In the genomic region with DNA sequence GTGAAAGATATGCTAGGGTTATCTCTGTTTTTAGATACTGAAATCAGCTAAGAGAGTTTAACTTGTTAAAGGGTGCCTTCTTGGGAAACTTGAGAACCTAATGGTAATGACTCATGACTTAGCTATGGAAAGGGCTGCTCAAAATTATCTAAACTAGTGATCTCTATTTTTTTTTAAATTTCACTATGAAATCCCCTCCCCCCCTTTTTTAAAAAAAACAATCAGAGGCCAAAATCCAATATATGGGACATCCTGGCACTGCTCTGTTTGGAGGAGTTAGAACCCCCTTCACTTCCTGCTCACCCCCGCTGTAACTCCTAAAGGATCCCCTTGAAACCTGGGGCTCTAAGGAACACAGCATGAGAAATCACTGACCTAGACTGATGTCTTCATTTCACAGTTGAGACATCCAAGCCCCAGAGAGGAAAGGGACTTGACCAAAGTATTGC, we compare ENCODE assay signal across 1 cellular context.
A peak's percentile ranks its signal among the peaks of the same experiment; 100 is the strongest.
TF ChIP-seq lines count a peak whose summit lies in the region.

No MANE protein-coding gene starts in this region.

TF ChIP-seq in K562, 482 proteins besides CTCF, POLR2A, EP300 and RAD21 (continued from another document):
- TF ChIP-seq, protein P1, sequence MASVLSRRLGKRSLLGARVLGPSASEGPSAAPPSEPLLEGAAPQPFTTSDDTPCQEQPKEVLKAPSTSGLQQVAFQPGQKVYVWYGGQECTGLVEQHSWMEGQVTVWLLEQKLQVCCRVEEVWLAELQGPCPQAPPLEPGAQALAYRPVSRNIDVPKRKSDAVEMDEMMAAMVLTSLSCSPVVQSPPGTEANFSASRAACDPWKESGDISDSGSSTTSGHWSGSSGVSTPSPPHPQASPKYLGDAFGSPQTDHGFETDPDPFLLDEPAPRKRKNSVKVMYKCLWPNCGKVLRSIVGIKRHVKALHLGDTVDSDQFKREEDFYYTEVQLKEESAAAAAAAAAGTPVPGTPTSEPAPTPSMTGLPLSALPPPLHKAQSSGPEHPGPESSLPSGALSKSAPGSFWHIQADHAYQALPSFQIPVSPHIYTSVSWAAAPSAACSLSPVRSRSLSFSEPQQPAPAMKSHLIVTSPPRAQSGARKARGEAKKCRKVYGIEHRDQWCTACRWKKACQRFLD (CRISPR knock-in tag; IDR thresholded peaks at IDR 0.05), result peak; percentile 23; the same call in 1 of the 2 replicates
- peak; percentile 93 for TF ChIP-seq ATF3 (IDR thresholded peaks at IDR 0.05)
- TF ChIP-seq ATF3 (CRISPR knock-in tag; conservative IDR thresholded peaks at IDR 0.05), result no peak
- peak; percentile 70 for TF ChIP-seq SOX6 (IDR thresholded peaks at IDR 0.05)
- TF ChIP-seq ZNF699 (CRISPR knock-in tag; IDR thresholded peaks at IDR 0.05; ENCODE audit: insufficient replicate concordance), result no peak
- TF ChIP-seq TEAD4 (IDR thresholded peaks at IDR 0.05; ENCODE audit: low read length), result peak; percentile 80
- TF ChIP-seq TEAD4 (CRISPR knock-in tag; IDR thresholded peaks at IDR 0.05; ENCODE audit: borderline replicate concordance), result no peak
- TF ChIP-seq ZNF76 (CRISPR knock-in tag; IDR thresholded peaks at IDR 0.05; ENCODE audit: borderline replicate concordance), result 0 out of 2 replicates have a peak, but pooled peaks have one; percentile 24
- TF ChIP-seq NFIC (IDR thresholded peaks at IDR 0.05), result no peak
- peak; percentile 97 for TF ChIP-seq FOXM1 (IDR thresholded peaks at IDR 0.05; ENCODE audit: low read depth)
- TF ChIP-seq FOXM1 (CRISPR knock-in tag; IDR thresholded peaks at IDR 0.05; ENCODE audit: low read depth), result peak; percentile 9; the same call in 1 of the 2 replicates
- TF ChIP-seq, protein P2, sequence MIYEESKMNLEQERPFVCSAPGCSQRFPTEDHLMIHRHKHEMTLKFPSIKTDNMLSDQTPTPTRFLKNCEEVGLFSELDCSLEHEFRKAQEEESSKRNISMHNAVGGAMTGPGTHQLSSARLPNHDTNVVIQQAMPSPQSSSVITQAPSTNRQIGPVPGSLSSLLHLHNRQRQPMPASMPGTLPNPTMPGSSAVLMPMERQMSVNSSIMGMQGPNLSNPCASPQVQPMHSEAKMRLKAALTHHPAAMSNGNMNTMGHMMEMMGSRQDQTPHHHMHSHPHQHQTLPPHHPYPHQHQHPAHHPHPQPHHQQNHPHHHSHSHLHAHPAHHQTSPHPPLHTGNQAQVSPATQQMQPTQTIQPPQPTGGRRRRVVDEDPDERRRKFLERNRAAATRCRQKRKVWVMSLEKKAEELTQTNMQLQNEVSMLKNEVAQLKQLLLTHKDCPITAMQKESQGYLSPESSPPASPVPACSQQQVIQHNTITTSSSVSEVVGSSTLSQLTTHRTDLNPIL (CRISPR knock-in tag; IDR thresholded peaks at IDR 0.05), result no peak
- no peak for TF ChIP-seq HBP1 (CRISPR knock-in tag; IDR thresholded peaks at IDR 0.05)
- no peak for TF ChIP-seq ZBTB2 (IDR thresholded peaks at IDR 0.05)
